31 cellular contexts compared by ENCODE assay signal in the genomic region with DNA sequence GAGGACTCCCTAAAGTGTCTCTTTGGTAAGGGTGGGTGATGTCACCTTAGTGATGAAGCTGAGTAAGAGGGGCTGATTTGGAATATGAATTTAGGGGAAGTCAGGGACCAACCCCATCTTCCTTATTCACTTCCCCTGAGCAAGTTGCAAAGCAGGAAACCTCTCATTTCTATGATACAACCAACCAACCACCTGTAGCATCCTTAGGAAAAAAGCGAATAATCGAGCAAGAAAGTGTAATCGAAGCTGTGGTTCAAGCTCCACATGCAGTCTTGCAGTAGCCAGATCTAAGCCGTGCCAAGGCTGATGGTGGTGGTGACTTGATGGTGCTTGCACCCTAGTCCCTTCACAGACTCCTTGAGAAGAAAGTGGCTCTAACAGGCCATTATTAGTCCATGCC. TPM values are rescaled to one million over a fixed set of nuclear protein-coding genes. Genes with fewer than 3 reads are reported as not detected.
"Had no signal": no experiment of that assay in that cellular context is flagged by ENCODE, and none has a peak within 500 bp of the region (broad histone marks: within the 10 kb centered on the region; RNA-seq: fewer than 3 reads in every experiment).

No MANE protein-coding gene starts in this region.

- H3K9me3 ChIP-seq: colonic mucosa, esophagus squamous epithelium, gastrocnemius medialis, heart right ventricle, left lung, lower lobe of right lung had no signal

- H3K27ac Mint-ChIP-seq: dendritic cell treated with granulocyte-macrophage colony-stimulating factor and Interleukin-4, amounts not matched to agents 40 ng/mL and 50 ng/mL, for 4 days; effector memory CD8-positive, alpha-beta T cell; endodermal cell had no signal

- H3K36me3 ChIP-seq: colonic mucosa, esophagus squamous epithelium, gastrocnemius medialis, heart right ventricle, left lung, lower lobe of right lung had no signal

- H3K9me3 Mint-ChIP-seq: dendritic cell treated with granulocyte-macrophage colony-stimulating factor and Interleukin-4, amounts not matched to agents 40 ng/mL and 50 ng/mL, for 4 days; effector memory CD8-positive, alpha-beta T cell; endodermal cell had no signal

- ATAC-seq: effector memory CD8-positive, alpha-beta T cell; esophagus mucosa; gastrocnemius medialis; heart right ventricle; left cardiac atrium; left lung; left ventricle myocardium superior; lower lobe of right lung had no signal

- H3K27ac ChIP-seq: colonic mucosa, epithelial cell of prostate, esophagus squamous epithelium, gastrocnemius medialis, heart right ventricle, left lung, lower lobe of right lung had no signal

- H3K4me3 ChIP-seq: colonic mucosa, esophagus squamous epithelium, gastrocnemius medialis, heart right ventricle, left lung, lower lobe of right lung had no signal

- H3K4me3 Mint-ChIP-seq: dendritic cell treated with granulocyte-macrophage colony-stimulating factor and Interleukin-4, amounts not matched to agents 40 ng/mL and 50 ng/mL, for 4 days; effector memory CD8-positive, alpha-beta T cell; endodermal cell had no signal

- H3K27me3 ChIP-seq: colonic mucosa, esophagus squamous epithelium, gastrocnemius medialis, heart right ventricle, left lung had no signal

- H3K4me1 ChIP-seq: colonic mucosa, gastrocnemius medialis, left lung had no signal

- DNase-seq: colonic mucosa; cortex of kidney; effector CD8-positive, alpha-beta T cell; effector memory CD8-positive, alpha-beta T cell; endodermal cell; erythroblast; esophagus squamous epithelium; foreskin fibroblast; foreskin melanocyte; gastrocnemius medialis; glutamatergic neuron; head of caudate nucleus; heart right ventricle; hippocampal formation; left cardiac atrium; left lung; left ventricle myocardium superior; lower lobe of right lung; mesendoderm; midbrain had no signal

RNA-seq across cellular contexts. Expression of a gene that starts 3.2 kb away (rescaled TPM):
- total RNA-seq: chondrocyte, colonic mucosa, dermis microvascular lymphatic vessel endothelial cell, endodermal cell, esophagus squamous epithelium, gastrocnemius medialis, glomerular endothelial cell, kidney epithelial cell, left cardiac atrium, left lung, left ventricle myocardium superior, lower lobe of right lung, lung microvascular endothelial cell, mucosa of gallbladder had no signal

RNA-seq across cellular contexts. Expression of a gene that starts 19.3 kb away (rescaled TPM):
- total RNA-seq: chondrocyte, colonic mucosa, dermis microvascular lymphatic vessel endothelial cell, esophagus mucosa, esophagus squamous epithelium, gastrocnemius medialis, glomerular endothelial cell, heart right ventricle, kidney epithelial cell, left cardiac atrium, left lung, left ventricle myocardium superior, lower leg skin, lower lobe of right lung, lung microvascular endothelial cell had no signal
- polyA plus RNA-seq: heart right ventricle, keratinocyte had no signal
